Comparison of ENCODE assay signal across 3 cellular contexts in the genomic region with DNA sequence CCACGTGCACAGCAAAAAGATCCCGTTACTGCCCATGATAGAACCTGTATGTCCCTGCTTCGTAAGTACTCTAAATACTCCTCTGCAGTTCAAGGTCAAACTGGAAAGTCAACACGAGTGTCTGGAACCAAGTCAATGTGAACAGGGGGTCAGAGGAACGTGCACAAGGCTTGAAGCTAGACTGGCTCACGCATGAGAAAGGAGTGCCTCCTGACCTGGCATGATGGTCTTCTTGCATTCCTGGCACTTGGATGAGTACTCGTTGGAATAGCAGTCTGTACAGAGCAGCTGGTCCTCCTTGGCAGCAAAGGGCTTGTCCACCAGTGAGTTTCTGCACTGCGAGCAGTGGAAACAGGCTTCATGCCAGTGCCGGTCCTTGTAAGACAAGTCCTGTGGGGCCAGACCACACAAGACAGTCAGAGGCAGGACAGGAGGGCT.
A peak's percentile ranks its signal among the peaks of the same experiment; 100 is the strongest.
TF ChIP-seq lines count a peak whose summit lies in the region.

No MANE protein-coding gene starts in this region.

TF ChIP-seq in GM12878, 131 proteins besides CTCF, POLR2A, EP300 and RAD21:
- TF ChIP-seq, protein P1, sequence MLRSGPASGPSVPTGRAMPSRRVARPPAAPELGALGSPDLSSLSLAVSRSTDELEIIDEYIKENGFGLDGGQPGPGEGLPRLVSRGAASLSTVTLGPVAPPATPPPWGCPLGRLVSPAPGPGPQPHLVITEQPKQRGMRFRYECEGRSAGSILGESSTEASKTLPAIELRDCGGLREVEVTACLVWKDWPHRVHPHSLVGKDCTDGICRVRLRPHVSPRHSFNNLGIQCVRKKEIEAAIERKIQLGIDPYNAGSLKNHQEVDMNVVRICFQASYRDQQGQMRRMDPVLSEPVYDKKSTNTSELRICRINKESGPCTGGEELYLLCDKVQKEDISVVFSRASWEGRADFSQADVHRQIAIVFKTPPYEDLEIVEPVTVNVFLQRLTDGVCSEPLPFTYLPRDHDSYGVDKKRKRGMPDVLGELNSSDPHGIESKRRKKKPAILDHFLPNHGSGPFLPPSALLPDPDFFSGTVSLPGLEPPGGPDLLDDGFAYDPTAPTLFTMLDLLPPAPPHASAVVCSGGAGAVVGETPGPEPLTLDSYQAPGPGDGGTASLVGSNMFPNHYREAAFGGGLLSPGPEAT (IDR thresholded peaks at IDR 0.05; ENCODE audit: low read depth): no peak
- TF ChIP-seq YY1 (IDR thresholded peaks at IDR 0.05; ENCODE audit: low read depth, low read length) (no peak), ATF7 (IDR thresholded peaks at IDR 0.05; ENCODE audit: low read depth) (no peak), ZSCAN29 (IDR thresholded peaks at IDR 0.05) (no peak), TARDBP (IDR thresholded peaks at IDR 0.05; ENCODE audit: borderline replicate concordance) (no peak), NFYA (IDR thresholded peaks at IDR 0.05; ENCODE audit: borderline replicate concordance, low read depth, low read length) (no peak), GATAD2B (conservative IDR thresholded peaks at IDR 0.05; ENCODE audit: low read depth) (no peak), ZNF24 (IDR thresholded peaks at IDR 0.05) (no peak)
- TF ChIP-seq, protein P2, sequence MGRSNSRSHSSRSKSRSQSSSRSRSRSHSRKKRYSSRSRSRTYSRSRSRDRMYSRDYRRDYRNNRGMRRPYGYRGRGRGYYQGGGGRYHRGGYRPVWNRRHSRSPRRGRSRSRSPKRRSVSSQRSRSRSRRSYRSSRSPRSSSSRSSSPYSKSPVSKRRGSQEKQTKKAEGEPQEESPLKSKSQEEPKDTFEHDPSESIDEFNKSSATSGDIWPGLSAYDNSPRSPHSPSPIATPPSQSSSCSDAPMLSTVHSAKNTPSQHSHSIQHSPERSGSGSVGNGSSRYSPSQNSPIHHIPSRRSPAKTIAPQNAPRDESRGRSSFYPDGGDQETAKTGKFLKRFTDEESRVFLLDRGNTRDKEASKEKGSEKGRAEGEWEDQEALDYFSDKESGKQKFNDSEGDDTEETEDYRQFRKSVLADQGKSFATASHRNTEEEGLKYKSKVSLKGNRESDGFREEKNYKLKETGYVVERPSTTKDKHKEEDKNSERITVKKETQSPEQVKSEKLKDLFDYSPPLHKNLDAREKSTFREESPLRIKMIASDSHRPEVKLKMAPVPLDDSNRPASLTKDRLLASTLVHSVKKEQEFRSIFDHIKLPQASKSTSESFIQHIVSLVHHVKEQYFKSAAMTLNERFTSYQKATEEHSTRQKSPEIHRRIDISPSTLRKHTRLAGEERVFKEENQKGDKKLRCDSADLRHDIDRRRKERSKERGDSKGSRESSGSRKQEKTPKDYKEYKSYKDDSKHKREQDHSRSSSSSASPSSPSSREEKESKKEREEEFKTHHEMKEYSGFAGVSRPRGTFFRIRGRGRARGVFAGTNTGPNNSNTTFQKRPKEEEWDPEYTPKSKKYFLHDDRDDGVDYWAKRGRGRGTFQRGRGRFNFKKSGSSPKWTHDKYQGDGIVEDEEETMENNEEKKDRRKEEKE (IDR thresholded peaks at IDR 0.05): no peak
- TF ChIP-seq, protein P3, sequence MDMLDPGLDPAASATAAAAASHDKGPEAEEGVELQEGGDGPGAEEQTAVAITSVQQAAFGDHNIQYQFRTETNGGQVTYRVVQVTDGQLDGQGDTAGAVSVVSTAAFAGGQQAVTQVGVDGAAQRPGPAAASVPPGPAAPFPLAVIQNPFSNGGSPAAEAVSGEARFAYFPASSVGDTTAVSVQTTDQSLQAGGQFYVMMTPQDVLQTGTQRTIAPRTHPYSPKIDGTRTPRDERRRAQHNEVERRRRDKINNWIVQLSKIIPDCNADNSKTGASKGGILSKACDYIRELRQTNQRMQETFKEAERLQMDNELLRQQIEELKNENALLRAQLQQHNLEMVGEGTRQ (IDR thresholded peaks at IDR 0.05; ENCODE audit: borderline replicate concordance, low read depth, low read length): no peak
- TF ChIP-seq, protein P4, sequence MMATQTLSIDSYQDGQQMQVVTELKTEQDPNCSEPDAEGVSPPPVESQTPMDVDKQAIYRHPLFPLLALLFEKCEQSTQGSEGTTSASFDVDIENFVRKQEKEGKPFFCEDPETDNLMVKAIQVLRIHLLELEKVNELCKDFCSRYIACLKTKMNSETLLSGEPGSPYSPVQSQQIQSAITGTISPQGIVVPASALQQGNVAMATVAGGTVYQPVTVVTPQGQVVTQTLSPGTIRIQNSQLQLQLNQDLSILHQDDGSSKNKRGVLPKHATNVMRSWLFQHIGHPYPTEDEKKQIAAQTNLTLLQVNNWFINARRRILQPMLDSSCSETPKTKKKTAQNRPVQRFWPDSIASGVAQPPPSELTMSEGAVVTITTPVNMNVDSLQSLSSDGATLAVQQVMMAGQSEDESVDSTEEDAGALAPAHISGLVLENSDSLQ (IDR thresholded peaks at IDR 0.05): no peak

TF ChIP-seq in liver, 16 proteins besides CTCF, POLR2A, EP300 and RAD21:
- peak in 1 of 2 donors; percentile 8 for TF ChIP-seq HNF4A (conservative IDR thresholded peaks at IDR 0.05)
- TF ChIP-seq FOXA1 (IDR thresholded peaks at IDR 0.05): no peak
- TF ChIP-seq JUND (IDR thresholded peaks at IDR 0.05): no peak
- peak; percentile 77 for TF ChIP-seq NR2F2 (IDR thresholded peaks at IDR 0.05)
- no peak for TF ChIP-seq YY1 (IDR thresholded peaks at IDR 0.05)
- TF ChIP-seq GABPA (IDR thresholded peaks at IDR 0.05 in 1 of 2, conservative IDR thresholded peaks at IDR 0.05 in 1 of 2): no peak
- TF ChIP-seq, protein P5, sequence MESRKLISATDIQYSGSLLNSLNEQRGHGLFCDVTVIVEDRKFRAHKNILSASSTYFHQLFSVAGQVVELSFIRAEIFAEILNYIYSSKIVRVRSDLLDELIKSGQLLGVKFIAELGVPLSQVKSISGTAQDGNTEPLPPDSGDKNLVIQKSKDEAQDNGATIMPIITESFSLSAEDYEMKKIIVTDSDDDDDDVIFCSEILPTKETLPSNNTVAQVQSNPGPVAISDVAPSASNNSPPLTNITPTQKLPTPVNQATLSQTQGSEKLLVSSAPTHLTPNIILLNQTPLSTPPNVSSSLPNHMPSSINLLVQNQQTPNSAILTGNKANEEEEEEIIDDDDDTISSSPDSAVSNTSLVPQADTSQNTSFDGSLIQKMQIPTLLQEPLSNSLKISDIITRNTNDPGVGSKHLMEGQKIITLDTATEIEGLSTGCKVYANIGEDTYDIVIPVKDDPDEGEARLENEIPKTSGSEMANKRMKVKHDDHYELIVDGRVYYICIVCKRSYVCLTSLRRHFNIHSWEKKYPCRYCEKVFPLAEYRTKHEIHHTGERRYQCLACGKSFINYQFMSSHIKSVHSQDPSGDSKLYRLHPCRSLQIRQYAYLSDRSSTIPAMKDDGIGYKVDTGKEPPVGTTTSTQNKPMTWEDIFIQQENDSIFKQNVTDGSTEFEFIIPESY (IDR thresholded peaks at IDR 0.05): no peak
- no peak for TF ChIP-seq TAF1 (conservative IDR thresholded peaks at IDR 0.05)
- TF ChIP-seq, protein P6, sequence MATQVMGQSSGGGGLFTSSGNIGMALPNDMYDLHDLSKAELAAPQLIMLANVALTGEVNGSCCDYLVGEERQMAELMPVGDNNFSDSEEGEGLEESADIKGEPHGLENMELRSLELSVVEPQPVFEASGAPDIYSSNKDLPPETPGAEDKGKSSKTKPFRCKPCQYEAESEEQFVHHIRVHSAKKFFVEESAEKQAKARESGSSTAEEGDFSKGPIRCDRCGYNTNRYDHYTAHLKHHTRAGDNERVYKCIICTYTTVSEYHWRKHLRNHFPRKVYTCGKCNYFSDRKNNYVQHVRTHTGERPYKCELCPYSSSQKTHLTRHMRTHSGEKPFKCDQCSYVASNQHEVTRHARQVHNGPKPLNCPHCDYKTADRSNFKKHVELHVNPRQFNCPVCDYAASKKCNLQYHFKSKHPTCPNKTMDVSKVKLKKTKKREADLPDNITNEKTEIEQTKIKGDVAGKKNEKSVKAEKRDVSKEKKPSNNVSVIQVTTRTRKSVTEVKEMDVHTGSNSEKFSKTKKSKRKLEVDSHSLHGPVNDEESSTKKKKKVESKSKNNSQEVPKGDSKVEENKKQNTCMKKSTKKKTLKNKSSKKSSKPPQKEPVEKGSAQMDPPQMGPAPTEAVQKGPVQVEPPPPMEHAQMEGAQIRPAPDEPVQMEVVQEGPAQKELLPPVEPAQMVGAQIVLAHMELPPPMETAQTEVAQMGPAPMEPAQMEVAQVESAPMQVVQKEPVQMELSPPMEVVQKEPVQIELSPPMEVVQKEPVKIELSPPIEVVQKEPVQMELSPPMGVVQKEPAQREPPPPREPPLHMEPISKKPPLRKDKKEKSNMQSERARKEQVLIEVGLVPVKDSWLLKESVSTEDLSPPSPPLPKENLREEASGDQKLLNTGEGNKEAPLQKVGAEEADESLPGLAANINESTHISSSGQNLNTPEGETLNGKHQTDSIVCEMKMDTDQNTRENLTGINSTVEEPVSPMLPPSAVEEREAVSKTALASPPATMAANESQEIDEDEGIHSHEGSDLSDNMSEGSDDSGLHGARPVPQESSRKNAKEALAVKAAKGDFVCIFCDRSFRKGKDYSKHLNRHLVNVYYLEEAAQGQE (IDR thresholded peaks at IDR 0.05): no peak
- peak in 1 of 2 donors; percentile 45 for TF ChIP-seq RXRA (IDR thresholded peaks at IDR 0.05)
- TF ChIP-seq SP1 (IDR thresholded peaks at IDR 0.05): peak; percentile 7
- TF ChIP-seq FOXA2 (IDR thresholded peaks at IDR 0.05): no peak
- TF ChIP-seq, protein P7, sequence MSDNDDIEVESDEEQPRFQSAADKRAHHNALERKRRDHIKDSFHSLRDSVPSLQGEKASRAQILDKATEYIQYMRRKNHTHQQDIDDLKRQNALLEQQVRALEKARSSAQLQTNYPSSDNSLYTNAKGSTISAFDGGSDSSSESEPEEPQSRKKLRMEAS (IDR thresholded peaks at IDR 0.05): no peak
- no peak for TF ChIP-seq HNF4G (IDR thresholded peaks at IDR 0.05)
- TF ChIP-seq EGR1 (IDR thresholded peaks at IDR 0.05; ENCODE audit: low read depth in 2 of 2): no peak
- TF ChIP-seq, protein P8, sequence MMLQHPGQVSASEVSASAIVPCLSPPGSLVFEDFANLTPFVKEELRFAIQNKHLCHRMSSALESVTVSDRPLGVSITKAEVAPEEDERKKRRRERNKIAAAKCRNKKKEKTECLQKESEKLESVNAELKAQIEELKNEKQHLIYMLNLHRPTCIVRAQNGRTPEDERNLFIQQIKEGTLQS (IDR thresholded peaks at IDR 0.05): no peak
TF ChIP-seq in liver: peak in this region for 4.

TF ChIP-seq in WTC11, 78 proteins besides CTCF, POLR2A, EP300 and RAD21:
- TF ChIP-seq, protein P9, sequence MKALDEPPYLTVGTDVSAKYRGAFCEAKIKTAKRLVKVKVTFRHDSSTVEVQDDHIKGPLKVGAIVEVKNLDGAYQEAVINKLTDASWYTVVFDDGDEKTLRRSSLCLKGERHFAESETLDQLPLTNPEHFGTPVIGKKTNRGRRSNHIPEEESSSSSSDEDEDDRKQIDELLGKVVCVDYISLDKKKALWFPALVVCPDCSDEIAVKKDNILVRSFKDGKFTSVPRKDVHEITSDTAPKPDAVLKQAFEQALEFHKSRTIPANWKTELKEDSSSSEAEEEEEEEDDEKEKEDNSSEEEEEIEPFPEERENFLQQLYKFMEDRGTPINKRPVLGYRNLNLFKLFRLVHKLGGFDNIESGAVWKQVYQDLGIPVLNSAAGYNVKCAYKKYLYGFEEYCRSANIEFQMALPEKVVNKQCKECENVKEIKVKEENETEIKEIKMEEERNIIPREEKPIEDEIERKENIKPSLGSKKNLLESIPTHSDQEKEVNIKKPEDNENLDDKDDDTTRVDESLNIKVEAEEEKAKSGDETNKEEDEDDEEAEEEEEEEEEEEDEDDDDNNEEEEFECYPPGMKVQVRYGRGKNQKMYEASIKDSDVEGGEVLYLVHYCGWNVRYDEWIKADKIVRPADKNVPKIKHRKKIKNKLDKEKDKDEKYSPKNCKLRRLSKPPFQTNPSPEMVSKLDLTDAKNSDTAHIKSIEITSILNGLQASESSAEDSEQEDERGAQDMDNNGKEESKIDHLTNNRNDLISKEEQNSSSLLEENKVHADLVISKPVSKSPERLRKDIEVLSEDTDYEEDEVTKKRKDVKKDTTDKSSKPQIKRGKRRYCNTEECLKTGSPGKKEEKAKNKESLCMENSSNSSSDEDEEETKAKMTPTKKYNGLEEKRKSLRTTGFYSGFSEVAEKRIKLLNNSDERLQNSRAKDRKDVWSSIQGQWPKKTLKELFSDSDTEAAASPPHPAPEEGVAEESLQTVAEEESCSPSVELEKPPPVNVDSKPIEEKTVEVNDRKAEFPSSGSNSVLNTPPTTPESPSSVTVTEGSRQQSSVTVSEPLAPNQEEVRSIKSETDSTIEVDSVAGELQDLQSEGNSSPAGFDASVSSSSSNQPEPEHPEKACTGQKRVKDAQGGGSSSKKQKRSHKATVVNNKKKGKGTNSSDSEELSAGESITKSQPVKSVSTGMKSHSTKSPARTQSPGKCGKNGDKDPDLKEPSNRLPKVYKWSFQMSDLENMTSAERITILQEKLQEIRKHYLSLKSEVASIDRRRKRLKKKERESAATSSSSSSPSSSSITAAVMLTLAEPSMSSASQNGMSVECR (CRISPR knock-in tag; IDR thresholded peaks at IDR 0.05; ENCODE audit: borderline replicate concordance): no peak
- TF ChIP-seq FOXK1 (CRISPR knock-in tag; IDR thresholded peaks at IDR 0.05): no peak
- no peak for TF ChIP-seq SMAD3 (CRISPR knock-in tag; IDR thresholded peaks at IDR 0.05; ENCODE audit: borderline replicate concordance)
- TF ChIP-seq TEAD4 (CRISPR knock-in tag; IDR thresholded peaks at IDR 0.05): no peak
- TF ChIP-seq SMAD4 (CRISPR knock-in tag; IDR thresholded peaks at IDR 0.05): no peak
TF ChIP-seq in WTC11: peak in this region for 0.
